17 cellular contexts compared by ENCODE assay signal in the genomic region with DNA sequence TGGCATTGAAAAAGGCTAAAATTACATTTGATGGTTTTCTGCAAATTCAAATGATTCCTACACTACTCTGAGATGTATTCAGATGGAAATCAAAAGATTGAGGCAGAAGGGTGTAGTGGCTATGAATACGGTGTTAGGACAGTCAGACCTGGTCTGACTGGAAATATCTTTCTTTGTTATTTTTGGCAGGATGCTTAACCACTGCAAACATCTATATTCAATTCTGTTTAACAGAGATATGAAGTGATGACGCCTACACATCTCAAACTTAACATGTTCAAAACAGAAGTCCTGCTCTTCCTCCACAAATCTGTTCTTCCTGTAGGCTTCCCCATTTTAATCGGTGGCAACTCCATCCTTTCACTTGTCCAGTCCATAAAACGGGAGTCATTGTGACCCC.
DNase-seq lines count a peak whose midpoint lies in the region; ATAC-seq and TF ChIP-seq lines count a peak whose summit lies in the region.
"Had no signal": no experiment of that assay in that cellular context is flagged by ENCODE, and none has a peak within 500 bp of the region (broad histone marks: within the 10 kb centered on the region; RNA-seq: fewer than 3 reads in every experiment).

No MANE protein-coding gene starts in this region.

- in situ Hi-C loops in mammary epithelial cell (cut with MboI; ENCODE audit: low sequenced_read_pairs in 2 of 2): no loop called here

- peaks cover 7% of the 10 kb centered on the region for H3K4me1 ChIP-seq in mammary epithelial cell (ENCODE audit: insufficient read depth, low read length)

- no peak overlapping the region for H3K9ac ChIP-seq in mammary epithelial cell (ENCODE audit: insufficient read depth, low read length)

- peaks cover 9% of the 10 kb centered on the region for H3K4me1 Mint-ChIP-seq in MCF 10A (ENCODE audit: insufficient read depth, unreplicated experiment)
- H3K4me1 Mint-ChIP-seq: CD14-positive monocyte; CD8-positive, alpha-beta memory T cell had no signal

- H3K27me3 Mint-ChIP-seq in MCF 10A (ENCODE audit: insufficient read depth, unreplicated experiment): no peaks in the 10 kb centered on the region
- H3K27me3 Mint-ChIP-seq: CD8-positive, alpha-beta memory T cell had no signal

- CTCF ChIA-PET in mammary epithelial cell (lab: Charles Lee; ENCODE audit: low non-redundant PET): no interaction called here
- CTCF ChIA-PET in MCF 10A (lab: Yijun Ruan, JAX): no interaction called here

- no peaks in the 10 kb centered on the region for H3K36me3 ChIP-seq in mammary epithelial cell (ENCODE audit: insufficient read depth, low read length)

- dilution Hi-C loops in mammary epithelial cell (cut with HindIII; ENCODE audit: low sequenced_read_pairs): no loop called here

- 8% methylated on average over 4 of the region's 4 CpGs for WGBS in mammary epithelial cell (ENCODE audit: low coverage, missing lambda C conversion rate)

- POLR2A ChIA-PET in MCF 10A (lab: Yijun Ruan, JAX): no interaction called here

- H4K20me1 ChIP-seq in mammary epithelial cell (ENCODE audit: insufficient read depth, low read length): no peaks in the 10 kb centered on the region

- no peaks in the 10 kb centered on the region for H3K9me3 Mint-ChIP-seq in MCF 10A (ENCODE audit: unreplicated experiment)
- H3K9me3 Mint-ChIP-seq: HFFc6 had no signal

- no peaks in the 10 kb centered on the region for H3K27me3 ChIP-seq in mammary epithelial cell (ENCODE audit: insufficient read depth, low read length)

- no peak overlapping the region for H2AFZ ChIP-seq in mammary epithelial cell (ENCODE audit: low read depth, low read length)

- H3K27ac Mint-ChIP-seq in MCF 10A (ENCODE audit: low read depth, unreplicated experiment): no peak overlapping the region
- H3K27ac Mint-ChIP-seq: CD8-positive, alpha-beta memory T cell; HFFc6 had no signal

- intact Hi-C loops in mammary epithelial cell (cut with micrococcal nuclease) (loop anchor here (5.0 kb wide), 1 partner anchor 109 kb away; a partner anchor contains a TSS), MCF 10A (cut with micrococcal nuclease) (no loop called here)

- H3K4me3 ChIP-seq in mammary epithelial cell (replicated peaks in 1 of 3; ENCODE audit: insufficient read depth in 1 of 3, low read depth in 2 of 3, low read length in 3 of 3): no peak overlapping the region
- H3K4me3 ChIP-seq in skeletal muscle cell (ENCODE audit: low read depth, low read length): no peak overlapping the region

- no peak for ATAC-seq in HG03460 (IDR thresholded peaks at IDR 0.05; ENCODE audit: unreplicated experiment)

- no peaks in the 10 kb centered on the region for H3K9me3 ChIP-seq in mammary epithelial cell (replicated peaks; ENCODE audit: insufficient read depth, low read length)
- H3K9me3 ChIP-seq: Caco-2 had no signal

- H3K4me2 ChIP-seq in mammary epithelial cell (ENCODE audit: insufficient read depth, low read depth, low read length): no peak overlapping the region

- TF ChIP-seq CTCF in mammary epithelial cell (conservative IDR thresholded peaks at IDR 0.05 in 1 of 2, IDR thresholded peaks at IDR 0.05 in 1 of 2; ENCODE audit: extremely low read depth in 1 of 2, insufficient read depth in 1 of 2, low read depth in 1 of 2, low read length in 2 of 2) (no peak), MCF 10A (IDR thresholded peaks at IDR 0.05; ENCODE audit: unreplicated experiment) (no peak)

- H3K27ac ChIP-seq in mammary epithelial cell (ENCODE audit: insufficient read depth, low read depth, low read length): no peak overlapping the region
- H3K27ac ChIP-seq: 22Rv1, HL-60 had no signal

- H3K79me2 ChIP-seq in mammary epithelial cell (ENCODE audit: insufficient read depth, low read length): no peaks in the 10 kb centered on the region

- H3K36me3 Mint-ChIP-seq in MCF 10A (ENCODE audit: insufficient read depth, unreplicated experiment): no peaks in the 10 kb centered on the region
- H3K36me3 Mint-ChIP-seq: CD14-positive monocyte; CD8-positive, alpha-beta memory T cell had no signal

- BruUV-seq in mammary epithelial cell (replicated peaks; lab: Mats Ljungman, UMichigan) (no TSS peak), MCF 10A (replicated peaks; lab: Mats Ljungman, UMichigan) (no TSS peak)

- no peak overlapping the region for H3K4me3 Mint-ChIP-seq in MCF 10A (ENCODE audit: unreplicated experiment)
- H3K4me3 Mint-ChIP-seq: CD14-positive monocyte; CD8-positive, alpha-beta memory T cell; HFFc6 had no signal

- DNase-seq in mammary epithelial cell: peak; percentile 55
- DNase-seq in MCF 10A (ENCODE audit: unreplicated experiment): no peak
- DNase-seq in dermis microvascular lymphatic vessel endothelial cell (ENCODE audit: low read depth in 2 of 2): peak; percentile 79
- DNase-seq in iris pigment epithelial cell (ENCODE audit: low read depth): peak; percentile 16
- DNase-seq in skeletal muscle cell (ENCODE audit: low read depth): peak; percentile 14
- no peak for DNase-seq in NCI-H774 (lab: John Stamatoyannopoulos, UW)
- no peak for DNase-seq in EL
- DNase-seq: Caco-2; CD8-positive, alpha-beta memory T cell; DND-41; GF-D8; HCEC 1CT; HFFc6 had no signal

Comparison
In these comparisons a context has a peak if more than half of its experiments do, and no peak if none do; other contexts are left out.
1. DNase-seq: peak in mammary epithelial cell (single experiment), dermis microvascular lymphatic vessel endothelial cell (2 of 2), iris pigment epithelial cell (single experiment) and skeletal muscle cell (single experiment); none in MCF 10A (single experiment), NCI-H774 (single experiment) and EL (single experiment).